Comparison of ENCODE assay signal across 1 cellular context in the genomic region with DNA sequence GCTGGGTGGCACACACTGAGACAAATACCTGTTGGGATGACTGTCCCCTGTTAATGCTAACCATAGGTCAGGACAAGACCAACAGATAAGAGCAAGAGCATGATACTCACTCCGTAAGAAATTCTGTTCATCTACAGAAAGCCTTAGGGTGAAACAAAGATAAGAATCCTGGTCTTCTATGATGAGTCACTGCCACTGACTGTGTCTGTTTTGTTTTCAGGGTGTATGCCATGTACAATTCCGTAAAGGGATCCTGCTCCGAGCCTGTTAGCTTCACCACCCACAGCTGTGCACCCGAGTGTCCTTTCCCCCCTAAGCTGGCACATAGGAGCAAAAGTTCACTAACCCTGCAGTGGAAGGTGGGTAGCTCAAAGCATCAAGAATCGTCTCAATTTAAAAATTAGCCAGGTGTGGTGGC.
A peak's percentile ranks its signal among the peaks of the same experiment; 100 is the strongest.
TF ChIP-seq lines count a peak whose summit lies in the region.

No MANE protein-coding gene starts in this region.

TF ChIP-seq in K562, 482 proteins besides CTCF, POLR2A, EP300 and RAD21 (continued from another document):
- TF ChIP-seq, protein P1, sequence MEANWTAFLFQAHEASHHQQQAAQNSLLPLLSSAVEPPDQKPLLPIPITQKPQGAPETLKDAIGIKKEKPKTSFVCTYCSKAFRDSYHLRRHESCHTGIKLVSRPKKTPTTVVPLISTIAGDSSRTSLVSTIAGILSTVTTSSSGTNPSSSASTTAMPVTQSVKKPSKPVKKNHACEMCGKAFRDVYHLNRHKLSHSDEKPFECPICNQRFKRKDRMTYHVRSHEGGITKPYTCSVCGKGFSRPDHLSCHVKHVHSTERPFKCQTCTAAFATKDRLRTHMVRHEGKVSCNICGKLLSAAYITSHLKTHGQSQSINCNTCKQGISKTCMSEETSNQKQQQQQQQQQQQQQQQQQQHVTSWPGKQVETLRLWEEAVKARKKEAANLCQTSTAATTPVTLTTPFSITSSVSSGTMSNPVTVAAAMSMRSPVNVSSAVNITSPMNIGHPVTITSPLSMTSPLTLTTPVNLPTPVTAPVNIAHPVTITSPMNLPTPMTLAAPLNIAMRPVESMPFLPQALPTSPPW (CRISPR knock-in tag; IDR thresholded peaks at IDR 0.05) = no peak
- TF ChIP-seq HDAC2 (IDR thresholded peaks at IDR 0.05) (0 out of 2 replicates have a peak, but pooled peaks have one; percentile 34), ZEB2 (IDR thresholded peaks at IDR 0.05) (peak; percentile 70; the same call in 1 of the 2 replicates), TEAD4 (IDR thresholded peaks at IDR 0.05; ENCODE audit: low read length) (peak; percentile 32), TEAD4 (CRISPR knock-in tag; IDR thresholded peaks at IDR 0.05; ENCODE audit: borderline replicate concordance) (no peak), JUN (IDR thresholded peaks at IDR 0.05; ENCODE audit: borderline replicate concordance, low read depth, low read length) (peak; percentile 82), JUN (CRISPR knock-in tag; IDR thresholded peaks at IDR 0.05; ENCODE audit: borderline replicate concordance) (no peak), MYNN (IDR thresholded peaks at IDR 0.05) (peak; percentile 27; the same call in 1 of the 2 replicates), MYNN (CRISPR knock-in tag; IDR thresholded peaks at IDR 0.05) (no peak), RCOR1 (IDR thresholded peaks at IDR 0.05; ENCODE audit: borderline replicate concordance in 1 of 2, low read depth in 2 of 2, low read length in 2 of 2) (peak in 1 of 2 experiments; percentile 79; a peak in 2 of 4 replicates), C11orf30 (IDR thresholded peaks at IDR 0.05; ENCODE audit: low read depth) (peak; percentile 68), FOXJ2 (tag; IDR thresholded peaks at IDR 0.05) (peak; percentile 66; the same call in 1 of the 2 replicates), FOSL1 (tag; conservative IDR thresholded peaks at IDR 0.05) (peak; percentile 98), SMARCA4 (IDR thresholded peaks at IDR 0.05) (peak; percentile 86), CBFA2T3 (IDR thresholded peaks at IDR 0.05) (peak; percentile 69), BRF1 (IDR thresholded peaks at IDR 0.05; ENCODE audit: borderline replicate concordance, extremely low read depth, insufficient read length) (no peak), SOX6 (IDR thresholded peaks at IDR 0.05) (peak; percentile 65), TCF3 (CRISPR knock-in tag; IDR thresholded peaks at IDR 0.05) (0 out of 2 replicates have a peak, but pooled peaks have one; percentile 12), NR2C2 (CRISPR knock-in tag; IDR thresholded peaks at IDR 0.05) (no peak), NR2C2 (tag; IDR thresholded peaks at IDR 0.05) (peak; percentile 35; the same call in 1 of the 2 replicates), CCNT2 (IDR thresholded peaks at IDR 0.05; ENCODE audit: borderline replicate concordance, extremely low read depth, insufficient read length, low read depth, low read length) (peak; percentile 53)
- TF ChIP-seq, protein P2, sequence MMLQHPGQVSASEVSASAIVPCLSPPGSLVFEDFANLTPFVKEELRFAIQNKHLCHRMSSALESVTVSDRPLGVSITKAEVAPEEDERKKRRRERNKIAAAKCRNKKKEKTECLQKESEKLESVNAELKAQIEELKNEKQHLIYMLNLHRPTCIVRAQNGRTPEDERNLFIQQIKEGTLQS (IDR thresholded peaks at IDR 0.05) = peak; percentile 86
- TF ChIP-seq, protein P2 (CRISPR knock-in tag; conservative IDR thresholded peaks at IDR 0.05) = no peak
